In genomic region chr20:58395604-58396003, GRCh38 we compare ENCODE assay signal across 22 cellular contexts. TPM values are rescaled to one million over a fixed set of nuclear protein-coding genes. Genes with fewer than 3 reads are reported as not detected.
A peak's percentile ranks its signal among the peaks of the same experiment; 100 is the strongest.
DNase-seq lines count a peak whose midpoint lies in the region; ATAC-seq and TF ChIP-seq lines count a peak whose summit lies in the region.
"Had no signal": no experiment of that assay in that cellular context is flagged by ENCODE, and none has a peak within 500 bp of the region (broad histone marks: within the 10 kb centered on the region; RNA-seq: fewer than 3 reads in every experiment).

No MANE protein-coding gene starts in this region.

- H3K9ac ChIP-seq in Loucy (ENCODE audit: low read depth, low read length, poor library complexity, severe bottlenecking) (peak overlapping the region; percentile 8), trophoblast cell (ENCODE audit: low read length) (no peak overlapping the region)
- H3K9ac ChIP-seq: BLaER1 treated with 17β-estradiol and CSF1 and Interleukin-3, amounts not matched to agents 10 nM and 100 nM had no signal

- TF ChIP-seq CTCF in CD4-positive, alpha-beta T cell (IDR thresholded peaks at IDR 0.05), result no peak
- TF ChIP-seq CTCF in Loucy (conservative IDR thresholded peaks at IDR 0.05; ENCODE audit: low read length) (no peak), tibial artery (IDR thresholded peaks at IDR 0.05) (no peak)

- peak overlapping the region; percentile 38 for H3K4me3 Mint-ChIP-seq in activated naive CD8-positive, alpha-beta T cell
- no peak overlapping the region for H3K4me3 Mint-ChIP-seq in activated naive CD8-positive, alpha-beta T cell treated with anti-CD3 and anti-CD28 coated beads, Interleukin-2, amount 50 U/mL, for 24 hours
- no peak overlapping the region for H3K4me3 Mint-ChIP-seq in CD4-positive, alpha-beta T cell
- H3K4me3 Mint-ChIP-seq: CD14-positive monocyte; CD8-positive, alpha-beta T cell; HFFc6 had no signal

- H2BK120ac ChIP-seq in trophoblast cell (ENCODE audit: insufficient read depth, low read length, poor library complexity), result no peak overlapping the region

- peaks cover 99% of the 10 kb centered on the region for H3K79me2 ChIP-seq in Loucy (ENCODE audit: insufficient read depth, low read length)
- peaks cover 9% of the 10 kb centered on the region for H3K79me2 ChIP-seq in trophoblast cell (ENCODE audit: control insufficient read depth, insufficient read depth, low read length, poor library complexity)

- H3K27me3 Mint-ChIP-seq in activated naive CD8-positive, alpha-beta T cell, result no peaks in the 10 kb centered on the region
- no peaks in the 10 kb centered on the region for H3K27me3 Mint-ChIP-seq in activated naive CD8-positive, alpha-beta T cell treated with anti-CD3 and anti-CD28 coated beads, Interleukin-2, amount 50 U/mL, for 24 hours
- no peaks in the 10 kb centered on the region for H3K27me3 Mint-ChIP-seq in CD4-positive, alpha-beta T cell

- H3K23ac ChIP-seq in trophoblast cell (ENCODE audit: low read length), result no peak overlapping the region

- H4K20me1 ChIP-seq in Loucy (ENCODE audit: insufficient read depth, low read length, poor library complexity, severe bottlenecking), result peaks cover 95% of the 10 kb centered on the region

- peak overlapping the region; percentile 94 for H3K4ac ChIP-seq in trophoblast cell (ENCODE audit: low read depth, low read length)

- no CpG with 5 or more reads among the region's 3 CpGs for WGBS in trophoblast cell (ENCODE audit: extremely low coverage, insufficient coverage, insufficient read length)

- H3F3A ChIP-seq in Loucy (ENCODE audit: low read depth), result no peaks in the 10 kb centered on the region

- POLR2A ChIA-PET in CD4-positive, alpha-beta T cell (lab: Charles Lee), result no interaction called here

- H2AK5ac ChIP-seq in trophoblast cell (ENCODE audit: low read length), result no peak overlapping the region

- no peak overlapping the region for H4K91ac ChIP-seq in trophoblast cell (ENCODE audit: low read depth, low read length)

- H4K8ac ChIP-seq in trophoblast cell (ENCODE audit: low read depth, low read length), result no peak overlapping the region

- H2AFZ ChIP-seq in Loucy (ENCODE audit: low read length) (no peak overlapping the region), trophoblast cell (ENCODE audit: insufficient read depth, low read length, poor library complexity) (no peak overlapping the region)

- H3K4me1 ChIP-seq in Loucy (ENCODE audit: insufficient read depth, low read length, poor library complexity, severe bottlenecking) (peaks cover 70% of the 10 kb centered on the region), trophoblast cell (ENCODE audit: control insufficient read depth in 1 of 2, insufficient read depth in 2 of 2, low read length in 2 of 2) (peaks cover 0 to under 1% of the 10 kb centered on the region in 2 experiments), tibial artery (peaks cover 0 to 39% (median 20%) of the 10 kb centered on the region in 4 donors)

- H3K27me3 ChIP-seq in CD4-positive, alpha-beta T cell (ENCODE audit: control insufficient read depth, insufficient read depth, low read length), result no peaks in the 10 kb centered on the region
- H3K27me3 ChIP-seq in Loucy (ENCODE audit: insufficient read depth, low read length, poor library complexity, severe bottlenecking) (no peaks in the 10 kb centered on the region), trophoblast cell (ENCODE audit: insufficient read depth, low read length) (no peaks in the 10 kb centered on the region), tibial artery (no peaks in the 10 kb centered on the region)
- H3K27me3 ChIP-seq: BE2C; BLaER1 treated with 17β-estradiol and CSF1 and Interleukin-3, amounts not matched to agents 10 nM and 100 nM had no signal

- CTCF ChIA-PET in CD4-positive, alpha-beta T cell (lab: Charles Lee), result no interaction called here

- peak overlapping the region; percentile 96 for H3K4me2 ChIP-seq in Loucy (ENCODE audit: low read depth, low read length, poor library complexity, severe bottlenecking)
- H3K4me2 ChIP-seq in trophoblast cell (ENCODE audit: low read length), result no peak overlapping the region
- H3K4me2 ChIP-seq: A549 had no signal

- no peak overlapping the region for H3K27ac ChIP-seq in CD4-positive, alpha-beta T cell (ENCODE audit: low read depth, low read length)
- H3K27ac ChIP-seq in trophoblast cell (ENCODE audit: low read depth, low read length) (no peak overlapping the region), tibial artery (no peak overlapping the region)
- H3K27ac ChIP-seq: A549; BLaER1 treated with 17β-estradiol and CSF1 and Interleukin-3, amounts not matched to agents 10 nM and 100 nM had no signal

- intact Hi-C loops in CD4-positive, alpha-beta T cell (cut with DNase I, micrococcal nuclease), result loop anchor here (10.0 kb wide), 2 partner anchors 49 to 2001 kb away; partner anchors contain the start of genes AURKA (in 1 of the 2) and CSTF1 (in 1 of the 2)
- intact Hi-C loops in tibial artery (cut with DNase I; ENCODE audit: low total_unique reads), result loop anchor here (10.0 kb wide), 1 partner anchor 249 kb away; no protein-coding TSS in a partner anchor

- H3K36me3 ChIP-seq in Loucy (ENCODE audit: insufficient read depth, low read length), result no peaks in the 10 kb centered on the region
- H3K36me3 ChIP-seq in trophoblast cell (ENCODE audit: control insufficient read depth in 1 of 2, insufficient read depth in 2 of 2, low read length in 2 of 2), result peaks cover 0 to 2% of the 10 kb centered on the region in 2 experiments
- H3K36me3 ChIP-seq in tibial artery, result no peaks in the 10 kb centered on the region

- H3K27ac Mint-ChIP-seq in activated naive CD8-positive, alpha-beta T cell, result peak overlapping the region; percentile 41
- H3K27ac Mint-ChIP-seq in activated naive CD8-positive, alpha-beta T cell treated with anti-CD3 and anti-CD28 coated beads, Interleukin-2, amount 50 U/mL, for 24 hours, result no peak overlapping the region
- H3K27ac Mint-ChIP-seq in CD4-positive, alpha-beta T cell, result peak overlapping the region; percentile 57
- H3K27ac Mint-ChIP-seq: CD8-positive, alpha-beta T cell had no signal

- H2BK5ac ChIP-seq in trophoblast cell (ENCODE audit: low read depth, low read length, poor library complexity), result no peak overlapping the region

- no peak overlapping the region for H3K18ac ChIP-seq in trophoblast cell (ENCODE audit: low read length)

- no peaks in the 10 kb centered on the region for H3K9me3 Mint-ChIP-seq in activated naive CD8-positive, alpha-beta T cell (ENCODE audit: low read depth)
- H3K9me3 Mint-ChIP-seq in activated naive CD8-positive, alpha-beta T cell treated with anti-CD3 and anti-CD28 coated beads, Interleukin-2, amount 50 U/mL, for 24 hours, result no peaks in the 10 kb centered on the region
- no peaks in the 10 kb centered on the region for H3K9me3 Mint-ChIP-seq in CD4-positive, alpha-beta T cell
- H3K9me3 Mint-ChIP-seq: CD14-positive monocyte; CD8-positive, alpha-beta T cell; HFFc6 had no signal

- peaks cover 10% of the 10 kb centered on the region for H3K36me3 Mint-ChIP-seq in activated naive CD8-positive, alpha-beta T cell
- peaks cover 59% of the 10 kb centered on the region for H3K36me3 Mint-ChIP-seq in activated naive CD8-positive, alpha-beta T cell treated with anti-CD3 and anti-CD28 coated beads, Interleukin-2, amount 50 U/mL, for 24 hours (ENCODE audit: low read depth)
- peaks cover 50% of the 10 kb centered on the region for H3K36me3 Mint-ChIP-seq in CD4-positive, alpha-beta T cell (ENCODE audit: low read depth)

- no peaks in the 10 kb centered on the region for H3K79me1 ChIP-seq in trophoblast cell (ENCODE audit: low read length)

- peak overlapping the region; percentile 51 for H3K4me3 ChIP-seq in Loucy (ENCODE audit: low read length, poor library complexity, severe bottlenecking)
- no peak overlapping the region for H3K4me3 ChIP-seq in trophoblast cell (ENCODE audit: low read depth, low read length)
- H3K4me3 ChIP-seq in tibial artery, result no peak overlapping the region
- H3K4me3 ChIP-seq: A549; BLaER1 treated with 17β-estradiol and CSF1 and Interleukin-3, amounts not matched to agents 10 nM and 100 nM; HAP-1 had no signal

- no peaks in the 10 kb centered on the region for H3K9me2 ChIP-seq in Loucy (replicated peaks; ENCODE audit: low read depth, low read length)

- DNase-seq in activated naive CD8-positive, alpha-beta T cell treated with anti-CD3 and anti-CD28 coated beads, Interleukin-2, amount 50 U/mL, for 24 hours, result no peak
- DNase-seq in CD4-positive, alpha-beta T cell, result no peak
- DNase-seq in trophoblast cell (peak; percentile 54 to 86), tibial artery (no peak)
- DNase-seq in activated CD4-positive, CD25-positive, alpha-beta regulatory T cell (lab: John Stamatoyannopoulos, UW), result no peak
- DNase-seq: 8988T; ACHN; AML-193; BE2C; Caco-2; CD8-positive, alpha-beta T cell; DMS153; EL; GDM1; GOT3; HFFc6 had no signal

- no peaks in the 10 kb centered on the region for H3K9me3 ChIP-seq in CD4-positive, alpha-beta T cell (ENCODE audit: control insufficient read depth, low read length)
- H3K9me3 ChIP-seq in Loucy (ENCODE audit: insufficient read depth, low read depth, low read length), result no peaks in the 10 kb centered on the region
- H3K9me3 ChIP-seq in trophoblast cell (ENCODE audit: insufficient read depth, low read depth, low read length), result no peaks in the 10 kb centered on the region
- no peaks in the 10 kb centered on the region for H3K9me3 ChIP-seq in tibial artery
- H3K9me3 ChIP-seq: A549, BE2C, Caco-2, HAP-1 had no signal

- H3K14ac ChIP-seq in trophoblast cell (ENCODE audit: low read length), result no peak overlapping the region

- no peak overlapping the region for H4K12ac ChIP-seq in trophoblast cell (ENCODE audit: low read depth, low read length)

- H2BK12ac ChIP-seq in trophoblast cell (ENCODE audit: low read length), result no peak overlapping the region

- H3K4me1 Mint-ChIP-seq in activated naive CD8-positive, alpha-beta T cell (ENCODE audit: low read depth), result peaks cover 90% of the 10 kb centered on the region
- peaks cover 85% of the 10 kb centered on the region for H3K4me1 Mint-ChIP-seq in activated naive CD8-positive, alpha-beta T cell treated with anti-CD3 and anti-CD28 coated beads, Interleukin-2, amount 50 U/mL, for 24 hours
- H3K4me1 Mint-ChIP-seq in CD4-positive, alpha-beta T cell (ENCODE audit: low read depth), result peaks cover 81% of the 10 kb centered on the region

- no peak for ATAC-seq in activated naive CD8-positive, alpha-beta T cell treated with anti-CD3 and anti-CD28 coated beads, Interleukin-2, amount 50 U/mL, for 24 hours
- no peak for ATAC-seq in CD4-positive, alpha-beta T cell (ENCODE audit: poor library complexity)
- ATAC-seq: A549; CD8-positive, alpha-beta T cell had no signal

RNA-seq across cellular contexts. Expression of gene VAPB, which starts 6.6 kb away (rescaled TPM):
- total RNA-seq in CD4-positive, alpha-beta T cell, result 10 to 100 TPM; 25.2 to 29.4 TPM
- 34.8 and 35.3 TPM in 2 replicates for polyA plus RNA-seq in trophoblast cell (2013)

Comparison
In these comparisons a context has a peak if more than half of its experiments do, and no peak if none do; other contexts are left out.
1. DNase-seq: peak in trophoblast cell (2 of 2); none in activated naive CD8-positive, alpha-beta T cell treated with anti-CD3 and anti-CD28 coated beads, Interleukin-2, amount 50 U/mL, for 24 hours (single experiment), CD4-positive, alpha-beta T cell (0 of 10), activated CD4-positive, CD25-positive, alpha-beta regulatory T cell (0 of 4) and tibial artery (0 of 2).